Comparison of ENCODE assay signal across 8 cellular contexts in the genomic region with DNA sequence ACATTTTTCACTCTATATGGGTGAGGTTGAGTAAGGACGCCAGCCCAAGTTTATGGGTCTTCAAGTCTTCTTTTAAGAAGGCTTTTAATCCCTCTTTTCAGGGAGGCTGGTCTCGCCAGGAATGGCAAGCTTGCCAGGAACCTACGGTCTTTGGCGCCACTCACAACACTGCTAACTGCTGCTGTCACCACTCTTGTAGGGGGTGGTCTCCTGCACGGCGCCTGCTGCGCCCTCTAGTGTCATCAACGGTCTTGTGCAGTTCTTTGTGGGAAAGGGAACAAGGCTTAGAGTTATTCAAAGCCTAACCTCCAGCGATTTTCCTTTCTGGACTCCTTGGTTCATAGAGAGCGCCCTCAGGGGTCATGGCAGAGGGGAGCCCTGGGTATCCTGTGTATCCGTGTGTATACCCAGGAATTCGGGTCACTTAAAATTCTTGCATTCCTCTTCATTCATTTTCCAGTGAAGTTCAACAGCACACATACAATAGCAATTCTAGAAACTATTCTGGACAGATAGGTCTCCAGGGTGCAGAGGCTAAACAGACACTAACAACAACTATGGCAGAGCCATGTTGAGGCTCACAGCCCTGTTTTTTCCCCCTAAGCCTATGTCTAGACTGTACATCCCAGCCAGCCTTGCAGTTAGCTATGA.
A peak's percentile ranks its signal among the peaks of the same experiment; 100 is the strongest.
DNase-seq lines count a peak whose midpoint lies in the region; ATAC-seq, FAIRE-seq and TF ChIP-seq lines count a peak whose summit lies in the region.

No MANE protein-coding gene starts in this region.

- peaks cover under 1% of the 10 kb centered on the region for H3K9me3 ChIP-seq in astrocyte (ENCODE audit: insufficient read depth, low read depth, low read length)

- H3K4me3 Mint-ChIP-seq in astrocyte (ENCODE audit: unreplicated experiment): no peak overlapping the region

- H3K27ac ChIP-seq in astrocyte (ENCODE audit: low read depth, low read length): no peak overlapping the region

- ATAC-seq in GM19023 (IDR thresholded peaks at IDR 0.05; ENCODE audit: unreplicated experiment) (peak; percentile 96), HG03066 (IDR thresholded peaks at IDR 0.05; ENCODE audit: low read depth, unreplicated experiment) (peak; percentile 82), left colon (peak; percentile 39)

- DNase-seq in D721Med (ENCODE audit: insufficient read length, low spot score): no peak
- DNase-seq in NCI-H460 (ENCODE audit: extremely low read depth, low read depth): peak; percentile 16
- DNase-seq in astrocyte (ENCODE audit: low read depth): peak; percentile 20
- DNase-seq in left colon: peak in 1 of 2 donors; percentile 25
- no peak for DNase-seq in NCI-H2196 treated with DMSO at 0.1 percent for 48 hours (lab: John Stamatoyannopoulos, UW; ENCODE audit: unreplicated experiment)
- no peak for DNase-seq in cortex of kidney (lab: John Stamatoyannopoulos, UW)

- no peak overlapping the region for H3K4me3 ChIP-seq in astrocyte (ENCODE audit: insufficient read depth, low read depth, low read length)

- H2AFZ ChIP-seq in astrocyte (ENCODE audit: low read depth, low read length): peak overlapping the region; percentile 32

- H3K36me3 ChIP-seq in astrocyte (ENCODE audit: insufficient read depth, low read length): no peaks in the 10 kb centered on the region

- peak overlapping the region; percentile 4 for H3K4me2 ChIP-seq in astrocyte (ENCODE audit: low read length)

- H3K36me3 Mint-ChIP-seq in astrocyte (ENCODE audit: low read depth, unreplicated experiment): no peaks in the 10 kb centered on the region

- H4K20me1 ChIP-seq in astrocyte (ENCODE audit: insufficient read depth, low read length): no peaks in the 10 kb centered on the region

- intact Hi-C loops in left colon (cut with DNase I, micrococcal nuclease): no loop called here

- FAIRE-seq in D721Med (lab: Jason Lieb, UNC) (peak; percentile 25), astrocyte (lab: Jason Lieb, UNC) (no peak)

- no peak overlapping the region for H3K9ac ChIP-seq in astrocyte (ENCODE audit: low read length)

- H3K27me3 Mint-ChIP-seq in astrocyte (ENCODE audit: low read depth, unreplicated experiment): no peaks in the 10 kb centered on the region

- peaks cover 4% of the 10 kb centered on the region for H3K9me3 Mint-ChIP-seq in astrocyte (ENCODE audit: unreplicated experiment)

- TF ChIP-seq CTCF in D721Med (IDR thresholded peaks at IDR 0.05; ENCODE audit: insufficient read depth, missing control alignments): peak; percentile 99
- peak; percentile 81 for TF ChIP-seq CTCF in astrocyte (IDR thresholded peaks at IDR 0.05; ENCODE audit: insufficient read depth, low read depth, low read length)

- H3K4me1 Mint-ChIP-seq in astrocyte (ENCODE audit: low read depth, unreplicated experiment): no peaks in the 10 kb centered on the region

- H3K4me1 ChIP-seq in astrocyte (ENCODE audit: insufficient read depth, low read length): no peaks in the 10 kb centered on the region

- no peak overlapping the region for H3K27ac Mint-ChIP-seq in astrocyte (ENCODE audit: unreplicated experiment)

- H3K79me2 ChIP-seq in astrocyte (ENCODE audit: insufficient read depth, low read length): no peaks in the 10 kb centered on the region

- H3K27me3 ChIP-seq in astrocyte (ENCODE audit: insufficient read depth, low read length): no peaks in the 10 kb centered on the region

Comparison
In these comparisons a context has a peak if more than half of its experiments do, and no peak if none do; other contexts are left out.
1. DNase-seq: peak in NCI-H460 (single experiment) and astrocyte (single experiment); none in D721Med (single experiment), NCI-H2196 treated with DMSO at 0.1 percent for 48 hours (single experiment) and cortex of kidney (single experiment).
2. ATAC-seq: peak in every context shown above with its lines; median percentile 96 in GM19023; 82 in HG03066; 39 in left colon.